In the genomic region with DNA sequence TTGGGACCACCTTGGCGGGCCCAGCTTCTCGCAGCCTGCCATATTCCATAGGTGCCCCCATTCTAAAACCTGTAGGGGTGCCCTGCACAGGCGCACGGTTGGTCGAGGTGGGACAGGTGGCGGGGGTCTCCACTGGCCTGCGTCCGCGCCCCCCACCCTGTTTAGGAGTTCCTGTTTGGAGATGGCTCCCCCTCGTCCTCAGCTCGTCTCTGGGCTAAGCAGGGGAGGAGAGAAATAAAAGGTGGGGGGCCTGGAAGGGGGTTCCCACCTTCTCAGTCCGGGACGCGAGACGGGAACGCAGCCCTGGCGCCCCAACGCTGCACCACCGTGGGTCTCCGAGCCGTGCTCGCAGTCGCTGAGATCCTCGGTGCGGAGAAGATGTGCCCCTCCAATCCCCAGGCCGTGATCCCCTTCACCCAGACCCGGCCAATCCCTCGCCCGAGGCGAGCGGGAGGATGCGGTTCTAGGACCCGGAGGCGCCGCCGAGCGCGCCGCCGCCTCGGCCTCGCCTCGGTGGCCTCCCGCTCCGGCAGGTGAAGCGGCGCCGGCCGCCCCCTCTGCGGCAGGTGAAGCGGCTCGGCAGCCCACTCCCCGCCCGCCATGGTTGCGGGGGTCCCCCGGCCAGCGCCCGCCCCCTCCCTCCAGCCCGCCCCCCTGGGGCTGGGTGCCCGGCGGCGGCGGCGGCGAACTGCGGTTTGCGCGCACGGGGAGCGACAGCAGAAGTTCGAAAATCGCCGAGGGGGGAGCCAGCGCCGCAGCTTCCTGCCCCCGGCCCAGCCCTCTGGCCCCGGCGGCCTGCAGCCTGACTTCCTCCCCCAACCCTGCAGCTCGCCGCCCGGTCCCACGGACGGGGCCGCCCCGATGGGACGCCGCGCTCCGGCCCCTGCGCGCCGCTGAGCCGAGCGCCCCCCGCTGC, we compare ENCODE assay signal across 8 cellular contexts. TPM values are rescaled to one million over a fixed set of nuclear protein-coding genes. Genes with fewer than 3 reads are reported as not detected.
A peak's percentile ranks its signal among the peaks of the same experiment; 100 is the strongest.
DNase-seq lines count a peak whose midpoint lies in the region; ATAC-seq and TF ChIP-seq lines count a peak whose summit lies in the region.

A gene with protein sequence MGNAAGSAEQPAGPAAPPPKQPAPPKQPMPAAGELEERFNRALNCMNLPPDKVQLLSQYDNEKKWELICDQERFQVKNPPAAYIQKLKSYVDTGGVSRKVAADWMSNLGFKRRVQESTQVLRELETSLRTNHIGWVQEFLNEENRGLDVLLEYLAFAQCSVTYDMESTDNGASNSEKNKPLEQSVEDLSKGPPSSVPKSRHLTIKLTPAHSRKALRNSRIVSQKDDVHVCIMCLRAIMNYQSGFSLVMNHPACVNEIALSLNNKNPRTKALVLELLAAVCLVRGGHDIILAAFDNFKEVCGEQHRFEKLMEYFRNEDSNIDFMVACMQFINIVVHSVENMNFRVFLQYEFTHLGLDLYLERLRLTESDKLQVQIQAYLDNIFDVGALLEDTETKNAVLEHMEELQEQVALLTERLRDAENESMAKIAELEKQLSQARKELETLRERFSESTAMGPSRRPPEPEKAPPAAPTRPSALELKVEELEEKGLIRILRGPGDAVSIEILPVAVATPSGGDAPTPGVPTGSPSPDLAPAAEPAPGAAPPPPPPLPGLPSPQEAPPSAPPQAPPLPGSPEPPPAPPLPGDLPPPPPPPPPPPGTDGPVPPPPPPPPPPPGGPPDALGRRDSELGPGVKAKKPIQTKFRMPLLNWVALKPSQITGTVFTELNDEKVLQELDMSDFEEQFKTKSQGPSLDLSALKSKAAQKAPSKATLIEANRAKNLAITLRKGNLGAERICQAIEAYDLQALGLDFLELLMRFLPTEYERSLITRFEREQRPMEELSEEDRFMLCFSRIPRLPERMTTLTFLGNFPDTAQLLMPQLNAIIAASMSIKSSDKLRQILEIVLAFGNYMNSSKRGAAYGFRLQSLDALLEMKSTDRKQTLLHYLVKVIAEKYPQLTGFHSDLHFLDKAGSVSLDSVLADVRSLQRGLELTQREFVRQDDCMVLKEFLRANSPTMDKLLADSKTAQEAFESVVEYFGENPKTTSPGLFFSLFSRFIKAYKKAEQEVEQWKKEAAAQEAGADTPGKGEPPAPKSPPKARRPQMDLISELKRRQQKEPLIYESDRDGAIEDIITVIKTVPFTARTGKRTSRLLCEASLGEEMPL (plus strand): TSS at position 805 of the 916 bp plus-strand sequence. CDS start 240 bp downstream, outside the sequence.

- TF ChIP-seq CTCF in mesothelial cell of epicardium (IDR thresholded peaks at IDR 0.05; ENCODE audit: unreplicated experiment) (no peak), subcutaneous adipose tissue (IDR thresholded peaks at IDR 0.05; ENCODE audit: low read depth) (no peak)

- 4% methylated on average over 95 of the region's 95 CpGs for WGBS in ectodermal cell, 2 experiments

- DNase-seq in ELR (ENCODE audit: low read depth), result peak; percentile 64
- DNase-seq in HuH-7.5 (ENCODE audit: low spot score), result peak; percentile 36
- DNase-seq in activated CD4-positive, alpha-beta T cell treated with anti-CD3 and anti-CD28 coated beads for 4 hours, result peak; percentile 38 to 55
- DNase-seq in mesothelial cell of epicardium (ENCODE audit: low spot score in 2 of 2, unreplicated experiment in 2 of 2), result no peak
- DNase-seq in putamen (ENCODE audit: low spot score), result no peak

- no peak for ATAC-seq in GM21786 (IDR thresholded peaks at IDR 0.05; ENCODE audit: unreplicated experiment)

- peaks cover 3% of the 10 kb centered on the region for H3K4me1 ChIP-seq in ectodermal cell (ENCODE audit: control insufficient read depth, insufficient read depth, low read length)

- peaks cover 59% of the 10 kb centered on the region for H3K27me3 ChIP-seq in ectodermal cell (ENCODE audit: control insufficient read depth, insufficient read depth, low read length, poor library complexity, severe bottlenecking)

- H3K9me3 ChIP-seq in ectodermal cell (ENCODE audit: control insufficient read depth, low read length), result no peaks in the 10 kb centered on the region

- peak within 1 kb of the TSS; percentile 63 for H3K4me3 Mint-ChIP-seq in mesothelial cell of epicardium

- no peaks in the 10 kb centered on the region for H3K36me3 ChIP-seq in ectodermal cell (ENCODE audit: control insufficient read depth, insufficient read depth, low read length)

- peak within 1 kb of the TSS; percentile 43 for H3K4me3 ChIP-seq in ectodermal cell (ENCODE audit: insufficient read depth, low read depth, low read length)

- no peak within 1 kb of the TSS for H3K27ac ChIP-seq in ectodermal cell (ENCODE audit: insufficient read depth, low read depth, low read length, poor library complexity, severe bottlenecking)

- peaks cover 6% of the 10 kb centered on the region for H3K4me1 Mint-ChIP-seq in mesothelial cell of epicardium

- H3K36me3 Mint-ChIP-seq in mesothelial cell of epicardium, result no peaks in the 10 kb centered on the region

- peaks cover 68% of the 10 kb centered on the region for H3K27me3 Mint-ChIP-seq in mesothelial cell of epicardium (ENCODE audit: low read depth)

- no peak within 1 kb of the TSS for H3K27ac Mint-ChIP-seq in mesothelial cell of epicardium

- H3K9me3 Mint-ChIP-seq in mesothelial cell of epicardium, result no peaks in the 10 kb centered on the region

RNA-seq across cellular contexts. Expression of the gene that starts here (rescaled TPM):
- polyA plus RNA-seq in ectodermal cell (2013, experiment 1 of 4), result 3.0 TPM
- 3.0 TPM for polyA plus RNA-seq in ectodermal cell (2013, experiment 2 of 4)
- 2.7 TPM for polyA plus RNA-seq in ectodermal cell (2013, experiment 3 of 4)
- 3.0 TPM for polyA plus RNA-seq in ectodermal cell (2013, experiment 4 of 4)
- total RNA-seq in mesothelial cell of epicardium, result 3.0 to 3.7 TPM (median 3.6 TPM) in 3 replicates
- 10 to 100 TPM; 14.3 to 39.9 (median 28.9) TPM for total RNA-seq in subcutaneous adipose tissue

Comparison
In these comparisons a context has a peak if more than half of its experiments do, and no peak if none do; other contexts are left out.
1. DNase-seq: peak in ELR (single experiment), HuH-7.5 (single experiment) and activated CD4-positive, alpha-beta T cell treated with anti-CD3 and anti-CD28 coated beads for 4 hours (2 of 2); none in mesothelial cell of epicardium (0 of 2) and putamen (single experiment).